In the genomic region with DNA sequence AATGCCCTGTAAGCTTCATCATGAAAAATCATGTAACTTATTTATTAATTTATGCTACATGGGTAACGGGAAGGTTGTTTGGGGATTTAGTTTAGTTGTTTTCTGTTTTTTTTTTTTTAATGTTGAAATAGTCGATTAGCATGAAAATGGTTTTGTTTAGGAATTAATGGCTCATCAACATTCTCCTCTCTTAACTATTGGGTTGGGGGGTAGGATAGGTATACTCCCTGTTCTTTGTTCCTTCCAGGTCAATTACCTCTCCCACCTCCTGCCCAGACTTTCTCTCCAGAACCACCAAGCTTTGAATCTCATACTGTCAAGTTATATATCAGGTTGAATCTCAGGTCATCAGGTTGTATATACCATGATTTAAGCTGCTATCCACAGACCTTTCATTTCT, we compare ENCODE assay signal across 7 cellular contexts.
"Had no signal": no experiment of that assay in that cellular context is flagged by ENCODE, and none has a peak within 500 bp of the region (broad histone marks: within the 10 kb centered on the region; RNA-seq: fewer than 3 reads in every experiment).

No MANE protein-coding gene starts in this region.

- DNase-seq: GOT3, H7, HCEC 1CT, IMR-90, KG1 had no signal

- ATAC-seq: K562 had no signal

- H3K27ac ChIP-seq: HL-60 had no signal

- H3K4me3 ChIP-seq: K562 had no signal

- FAIRE-seq: K562 had no signal
